ENCODE assay signal across 14 cellular contexts in genomic region chr13:112346173-112346898, GRCh38. TPM values are rescaled to one million over a fixed set of nuclear protein-coding genes. Genes with fewer than 3 reads are reported as not detected.
DNase-seq lines count a peak whose midpoint lies in the region; ATAC-seq, FAIRE-seq and TF ChIP-seq lines count a peak whose summit lies in the region.
"Had no signal": no experiment of that assay in that cellular context is flagged by ENCODE, and none has a peak within 500 bp of the region (broad histone marks: within the 10 kb centered on the region; RNA-seq: fewer than 3 reads in every experiment).

No MANE protein-coding gene starts in this region.

- CTCF ChIA-PET in RWPE1 (lab: Yijun Ruan, JAX): no interaction called here

- H3K27me3 ChIP-seq in Karpas-422 (ENCODE audit: low read length): no peaks in the 10 kb centered on the region
- peaks cover 83% of the 10 kb centered on the region for H3K27me3 ChIP-seq in iPS-20b (ENCODE audit: insufficient read depth, low read length)

- peak; percentile 2 for TF ChIP-seq CTCF in D721Med (IDR thresholded peaks at IDR 0.05; ENCODE audit: insufficient read depth, missing control alignments)
- TF ChIP-seq CTCF in RWPE1 (conservative IDR thresholded peaks at IDR 0.05; ENCODE audit: low read depth): no peak

- no peaks in the 10 kb centered on the region for H3K9me3 ChIP-seq in Karpas-422 (ENCODE audit: low read length)
- no peaks in the 10 kb centered on the region for H3K9me3 ChIP-seq in iPS-20b (ENCODE audit: insufficient read depth, low read depth, low read length)
- H3K9me3 ChIP-seq: heart right ventricle had no signal

- H3K4me3 Mint-ChIP-seq in activated T-helper 1 cell treated with anti-CD3 and anti-CD28 coated beads, Interleukin-12 subunit alpha, Interleukin-12 subunit beta, Interleukin-2, Interleukin-4 antibody, amounts not matched to agents 30 ng/mL and 10 ng/mL and 1 ng/mL, durations not matched to agents 14 hours and 24 hours and 36 hours: no peak overlapping the region
- H3K4me3 Mint-ChIP-seq: CD8-positive, alpha-beta T cell; dendritic cell treated with granulocyte-macrophage colony-stimulating factor and Interleukin-4, amounts not matched to agents 40 ng/mL and 50 ng/mL, for 4 days had no signal

- no peaks in the 10 kb centered on the region for H3K36me3 ChIP-seq in Karpas-422 (ENCODE audit: insufficient read depth, low read length)
- no peaks in the 10 kb centered on the region for H3K36me3 ChIP-seq in iPS-20b (ENCODE audit: insufficient read depth, low read depth, low read length)
- H3K36me3 ChIP-seq: heart right ventricle had no signal

- H3K4me3 ChIP-seq in Karpas-422 (ENCODE audit: low read length) (no peak overlapping the region), iPS-20b (ENCODE audit: low read length) (peak overlapping the region; percentile 37; the same call in 1 of the 2 replicates)
- H3K4me3 ChIP-seq: heart right ventricle, PC-9, skin epidermis had no signal

- no peaks in the 10 kb centered on the region for H3K79me2 ChIP-seq in Karpas-422 (ENCODE audit: low read length)

- peak overlapping the region; percentile 31 for H3K4me2 ChIP-seq in Karpas-422 (ENCODE audit: low read depth, low read length, poor library complexity, severe bottlenecking)
- H3K4me2 ChIP-seq: PC-9 had no signal

- intact Hi-C loops in activated T-helper 1 cell treated with anti-CD3 and anti-CD28 coated beads, Interleukin-12 subunit alpha, Interleukin-12 subunit beta, Interleukin-2, Interleukin-4 antibody, amounts not matched to agents 30 ng/mL and 10 ng/mL and 1 ng/mL, durations not matched to agents 14 hours and 24 hours and 36 hours (cut with micrococcal nuclease): no loop called here

- no peak overlapping the region for H3K27ac Mint-ChIP-seq in activated T-helper 1 cell treated with anti-CD3 and anti-CD28 coated beads, Interleukin-12 subunit alpha, Interleukin-12 subunit beta, Interleukin-2, Interleukin-4 antibody, amounts not matched to agents 30 ng/mL and 10 ng/mL and 1 ng/mL, durations not matched to agents 14 hours and 24 hours and 36 hours
- H3K27ac Mint-ChIP-seq: CD8-positive, alpha-beta T cell; dendritic cell treated with granulocyte-macrophage colony-stimulating factor and Interleukin-4, amounts not matched to agents 40 ng/mL and 50 ng/mL, for 4 days had no signal

- no peaks in the 10 kb centered on the region for H3K36me3 Mint-ChIP-seq in activated T-helper 1 cell treated with anti-CD3 and anti-CD28 coated beads, Interleukin-12 subunit alpha, Interleukin-12 subunit beta, Interleukin-2, Interleukin-4 antibody, amounts not matched to agents 30 ng/mL and 10 ng/mL and 1 ng/mL, durations not matched to agents 14 hours and 24 hours and 36 hours (ENCODE audit: low read depth)
- H3K36me3 Mint-ChIP-seq: CD8-positive, alpha-beta T cell had no signal

- DNase-seq in D721Med (ENCODE audit: insufficient read length, low spot score) (no peak), Karpas-422 (peak; percentile 51), NCI-H510A treated with DMSO at 0.1 percent for 48 hours (lab: John Stamatoyannopoulos, UW) (peak; percentile 66), 8988T (no peak), RWPE1 (ENCODE audit: low spot score) (no peak)
- DNase-seq in activated T-helper 1 cell treated with anti-CD3 and anti-CD28 coated beads, Interleukin-12 subunit alpha, Interleukin-12 subunit beta, Interleukin-2, Interleukin-4 antibody, amounts not matched to agents 30 ng/mL and 10 ng/mL and 1 ng/mL, durations not matched to agents 14 hours and 24 hours and 36 hours (ENCODE audit: low spot score): no peak
- DNase-seq: activated naive CD4-positive, alpha-beta T cell treated with anti-CD3 and anti-CD28 coated beads, Interleukin-2, amount 50 U/mL, for 16 hours; CD8-positive, alpha-beta T cell; heart right ventricle; PC-9 had no signal

- H3K27ac ChIP-seq in Karpas-422 (ENCODE audit: low read length) (no peak overlapping the region), iPS-20b (ENCODE audit: low read length) (no peak overlapping the region), RWPE1 (no peak overlapping the region)
- H3K27ac ChIP-seq: heart right ventricle, PC-9, skin epidermis had no signal

- H3K27me3 Mint-ChIP-seq in activated T-helper 1 cell treated with anti-CD3 and anti-CD28 coated beads, Interleukin-12 subunit alpha, Interleukin-12 subunit beta, Interleukin-2, Interleukin-4 antibody, amounts not matched to agents 30 ng/mL and 10 ng/mL and 1 ng/mL, durations not matched to agents 14 hours and 24 hours and 36 hours (ENCODE audit: insufficient read depth): peaks cover 21% of the 10 kb centered on the region

- POLR2A ChIA-PET in RWPE1 (lab: Yijun Ruan, JAX; ENCODE audit: low non-redundant PET): no interaction called here

- H3K4me1 Mint-ChIP-seq in activated T-helper 1 cell treated with anti-CD3 and anti-CD28 coated beads, Interleukin-12 subunit alpha, Interleukin-12 subunit beta, Interleukin-2, Interleukin-4 antibody, amounts not matched to agents 30 ng/mL and 10 ng/mL and 1 ng/mL, durations not matched to agents 14 hours and 24 hours and 36 hours (ENCODE audit: low read depth): no peaks in the 10 kb centered on the region

- no peaks in the 10 kb centered on the region for H3K9me2 ChIP-seq in Karpas-422 (replicated peaks; ENCODE audit: insufficient read depth, low read length)

- no peaks in the 10 kb centered on the region for H3K9me3 Mint-ChIP-seq in activated T-helper 1 cell treated with anti-CD3 and anti-CD28 coated beads, Interleukin-12 subunit alpha, Interleukin-12 subunit beta, Interleukin-2, Interleukin-4 antibody, amounts not matched to agents 30 ng/mL and 10 ng/mL and 1 ng/mL, durations not matched to agents 14 hours and 24 hours and 36 hours
- H3K9me3 Mint-ChIP-seq: CD8-positive, alpha-beta T cell; dendritic cell treated with granulocyte-macrophage colony-stimulating factor and Interleukin-4, amounts not matched to agents 40 ng/mL and 50 ng/mL, for 4 days had no signal

- H3K9ac ChIP-seq in Karpas-422 (ENCODE audit: low read length) (no peak overlapping the region), iPS-20b (ENCODE audit: low read depth, low read length) (no peak overlapping the region)

- FAIRE-seq in D721Med (lab: Jason Lieb, UNC): no peak

- H3K4me1 ChIP-seq in Karpas-422 (ENCODE audit: low read length): peaks cover 35% of the 10 kb centered on the region
- peaks cover 36% of the 10 kb centered on the region for H3K4me1 ChIP-seq in iPS-20b (ENCODE audit: insufficient read depth, low read length)
- H3K4me1 ChIP-seq: heart right ventricle had no signal

- ATAC-seq in HG03432 (IDR thresholded peaks at IDR 0.05; ENCODE audit: unreplicated experiment): no peak
- ATAC-seq: CD8-positive, alpha-beta T cell; heart right ventricle had no signal

- H2AFZ ChIP-seq in Karpas-422 (ENCODE audit: low read length): no peak overlapping the region; the same call in 1 of the 2 replicates
- H2AFZ ChIP-seq: PC-9 had no signal

- H4K20me1 ChIP-seq in Karpas-422 (ENCODE audit: insufficient read depth, low read depth, low read length): no peaks in the 10 kb centered on the region

RNA-seq across cellular contexts. Expression of gene SPACA7, which starts 29.8 kb away (rescaled TPM):
- not detected in 2 replicates for total RNA-seq in Karpas-422 (2014; rRNA removed; shearing (Covaris generic); ENCODE audit: low replicate concordance)
- not detected in 2 replicates for total RNA-seq in activated T-helper 1 cell treated with anti-CD3 and anti-CD28 coated beads, Interleukin-12 subunit alpha, Interleukin-12 subunit beta, Interleukin-2, Interleukin-4 antibody, amounts not matched to agents 30 ng/mL and 10 ng/mL and 1 ng/mL, durations not matched to agents 14 hours and 24 hours and 36 hours
- total RNA-seq: CD8-positive, alpha-beta T cell; heart right ventricle; PC-9 had no signal

Comparison
In these comparisons a context has a peak if more than half of its experiments do, and no peak if none do; other contexts are left out.
1. DNase-seq: peak in Karpas-422 (single experiment) and NCI-H510A treated with DMSO at 0.1 percent for 48 hours (single experiment); none in D721Med (single experiment), 8988T (single experiment), RWPE1 (single experiment) and activated T-helper 1 cell treated with anti-CD3 and anti-CD28 coated beads, Interleukin-12 subunit alpha, Interleukin-12 subunit beta, Interleukin-2, Interleukin-4 antibody, amounts not matched to agents 30 ng/mL and 10 ng/mL and 1 ng/mL, durations not matched to agents 14 hours and 24 hours and 36 hours (single experiment).